ENCODE assay signal across 1 cellular context in the genomic region with DNA sequence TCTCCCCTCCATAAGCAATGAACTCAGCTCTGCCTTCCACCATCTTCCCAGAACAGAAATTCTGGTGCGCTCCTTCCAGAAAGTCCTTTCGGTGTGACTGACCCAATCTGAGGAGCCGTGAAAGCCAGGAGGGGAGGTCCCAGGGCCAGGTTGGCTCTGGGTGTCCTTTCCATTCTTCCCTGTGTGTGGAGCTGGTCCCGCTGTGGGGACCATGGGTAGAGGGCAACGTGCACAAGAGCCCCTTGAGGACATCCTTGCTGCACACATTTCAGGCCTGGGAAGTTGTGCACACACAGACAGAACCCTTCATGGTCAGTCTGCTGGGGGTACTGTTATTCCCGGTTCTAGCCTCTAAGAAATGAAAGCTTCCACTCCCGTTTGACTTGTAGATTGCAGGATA.
TF ChIP-seq lines count a peak whose summit lies in the region.

No MANE protein-coding gene starts in this region.

TF ChIP-seq in GM23338, 12 proteins besides CTCF, POLR2A, EP300 and RAD21 (continued from another document):
- TF ChIP-seq, protein P1, sequence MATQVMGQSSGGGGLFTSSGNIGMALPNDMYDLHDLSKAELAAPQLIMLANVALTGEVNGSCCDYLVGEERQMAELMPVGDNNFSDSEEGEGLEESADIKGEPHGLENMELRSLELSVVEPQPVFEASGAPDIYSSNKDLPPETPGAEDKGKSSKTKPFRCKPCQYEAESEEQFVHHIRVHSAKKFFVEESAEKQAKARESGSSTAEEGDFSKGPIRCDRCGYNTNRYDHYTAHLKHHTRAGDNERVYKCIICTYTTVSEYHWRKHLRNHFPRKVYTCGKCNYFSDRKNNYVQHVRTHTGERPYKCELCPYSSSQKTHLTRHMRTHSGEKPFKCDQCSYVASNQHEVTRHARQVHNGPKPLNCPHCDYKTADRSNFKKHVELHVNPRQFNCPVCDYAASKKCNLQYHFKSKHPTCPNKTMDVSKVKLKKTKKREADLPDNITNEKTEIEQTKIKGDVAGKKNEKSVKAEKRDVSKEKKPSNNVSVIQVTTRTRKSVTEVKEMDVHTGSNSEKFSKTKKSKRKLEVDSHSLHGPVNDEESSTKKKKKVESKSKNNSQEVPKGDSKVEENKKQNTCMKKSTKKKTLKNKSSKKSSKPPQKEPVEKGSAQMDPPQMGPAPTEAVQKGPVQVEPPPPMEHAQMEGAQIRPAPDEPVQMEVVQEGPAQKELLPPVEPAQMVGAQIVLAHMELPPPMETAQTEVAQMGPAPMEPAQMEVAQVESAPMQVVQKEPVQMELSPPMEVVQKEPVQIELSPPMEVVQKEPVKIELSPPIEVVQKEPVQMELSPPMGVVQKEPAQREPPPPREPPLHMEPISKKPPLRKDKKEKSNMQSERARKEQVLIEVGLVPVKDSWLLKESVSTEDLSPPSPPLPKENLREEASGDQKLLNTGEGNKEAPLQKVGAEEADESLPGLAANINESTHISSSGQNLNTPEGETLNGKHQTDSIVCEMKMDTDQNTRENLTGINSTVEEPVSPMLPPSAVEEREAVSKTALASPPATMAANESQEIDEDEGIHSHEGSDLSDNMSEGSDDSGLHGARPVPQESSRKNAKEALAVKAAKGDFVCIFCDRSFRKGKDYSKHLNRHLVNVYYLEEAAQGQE (IDR thresholded peaks at IDR 0.05; ENCODE audit: unreplicated experiment) = no peak
- TF ChIP-seq, protein P2, sequence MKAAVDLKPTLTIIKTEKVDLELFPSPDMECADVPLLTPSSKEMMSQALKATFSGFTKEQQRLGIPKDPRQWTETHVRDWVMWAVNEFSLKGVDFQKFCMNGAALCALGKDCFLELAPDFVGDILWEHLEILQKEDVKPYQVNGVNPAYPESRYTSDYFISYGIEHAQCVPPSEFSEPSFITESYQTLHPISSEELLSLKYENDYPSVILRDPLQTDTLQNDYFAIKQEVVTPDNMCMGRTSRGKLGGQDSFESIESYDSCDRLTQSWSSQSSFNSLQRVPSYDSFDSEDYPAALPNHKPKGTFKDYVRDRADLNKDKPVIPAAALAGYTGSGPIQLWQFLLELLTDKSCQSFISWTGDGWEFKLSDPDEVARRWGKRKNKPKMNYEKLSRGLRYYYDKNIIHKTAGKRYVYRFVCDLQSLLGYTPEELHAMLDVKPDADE (IDR thresholded peaks at IDR 0.05) = no peak
- TF ChIP-seq CREB1 (CRISPR knock-in tag; IDR thresholded peaks at IDR 0.05; ENCODE audit: low read depth) (no peak), JUNB (IDR thresholded peaks at IDR 0.05; ENCODE audit: unreplicated experiment) (no peak), ZNF114 (CRISPR knock-in tag; IDR thresholded peaks at IDR 0.05) (no peak)
